9 cellular contexts compared by ENCODE assay signal in genomic region chr15:60795889-60796288, GRCh38.
DNase-seq lines count a peak whose midpoint lies in the region; ATAC-seq and TF ChIP-seq lines count a peak whose summit lies in the region.
"Had no signal": no experiment of that assay in that cellular context is flagged by ENCODE, and none has a peak within 500 bp of the region (broad histone marks: within the 10 kb centered on the region; RNA-seq: fewer than 3 reads in every experiment).

No MANE protein-coding gene starts in this region.

- no peak for TF ChIP-seq EP300 in SK-N-SH (IDR thresholded peaks at IDR 0.05; ENCODE audit: borderline replicate concordance in 1 of 2, low read depth in 1 of 2, low read length in 1 of 2)

- H3K27me3 ChIP-seq in effector memory CD4-positive, alpha-beta T cell (replicated peaks; ENCODE audit: control insufficient read depth, insufficient read depth, low read length, poor library complexity, severe bottlenecking), result no peaks in the 10 kb centered on the region
- H3K27me3 ChIP-seq in prostate gland (replicated peaks; ENCODE audit: insufficient read depth) (no peaks in the 10 kb centered on the region), SK-N-SH (ENCODE audit: insufficient read depth) (no peaks in the 10 kb centered on the region)

- H3K4me2 ChIP-seq in SK-N-SH, result no peak overlapping the region

- ATAC-seq in GM18520 (IDR thresholded peaks at IDR 0.05; ENCODE audit: unreplicated experiment) (peak; percentile 85), GM21381 (IDR thresholded peaks at IDR 0.05; ENCODE audit: unreplicated experiment) (peak; percentile 93), HG03196 (IDR thresholded peaks at IDR 0.05; ENCODE audit: unreplicated experiment) (peak; percentile 87)

- H3K79me2 ChIP-seq in SK-N-SH (ENCODE audit: insufficient read depth), result no peaks in the 10 kb centered on the region

- WGBS in prostate gland, result 95% methylated on average over 4 of the region's 4 CpGs
- 36% methylated on average over 4 of the region's 4 CpGs for WGBS in SK-N-SH (ENCODE audit: low lambda C conversion rate)

- no peaks in the 10 kb centered on the region for H4K20me1 ChIP-seq in SK-N-SH (ENCODE audit: insufficient read depth)

- no peak overlapping the region for H3K4me3 ChIP-seq in effector memory CD4-positive, alpha-beta T cell (ENCODE audit: insufficient read depth, low read depth, low read length, poor library complexity, severe bottlenecking)
- no peak overlapping the region for H3K4me3 ChIP-seq in prostate gland
- no peak overlapping the region for H3K4me3 ChIP-seq in SK-N-SH (ENCODE audit: low read depth in 2 of 2, low read length in 1 of 2)

- intact Hi-C loops in prostate gland (cut with DNase I), result no loop called here

- no peaks in the 10 kb centered on the region for H3K9me3 ChIP-seq in effector memory CD4-positive, alpha-beta T cell (ENCODE audit: control insufficient read depth, low read length)
- H3K9me3 ChIP-seq in prostate gland (no peaks in the 10 kb centered on the region), SK-N-SH (peaks cover 4% of the 10 kb centered on the region; the same call in 1 of the 2 replicates)

- no peak for TF ChIP-seq CTCF in prostate gland (IDR thresholded peaks at IDR 0.05)
- no peak for TF ChIP-seq CTCF in SK-N-SH (IDR thresholded peaks at IDR 0.05)

- H2AFZ ChIP-seq in SK-N-SH (ENCODE audit: low read depth), result no peak overlapping the region

- no peak for TF ChIP-seq POLR2A in prostate gland (IDR thresholded peaks at IDR 0.05)

- CTCF ChIA-PET in SK-N-SH (lab: Yijun Ruan, JAX), result interaction anchor here (0.9 to 1.1 kb wide), 2 partner anchors 9 to 11 kb away, joined by 3 read pairs; no protein-coding TSS in a partner anchor

- H3K4me1 ChIP-seq in effector memory CD4-positive, alpha-beta T cell (ENCODE audit: control insufficient read depth, insufficient read depth, low read length, poor library complexity, severe bottlenecking), result peaks cover 49% of the 10 kb centered on the region
- H3K4me1 ChIP-seq in prostate gland (replicated peaks) (no peaks in the 10 kb centered on the region), SK-N-SH (ENCODE audit: control insufficient read depth in 1 of 2, insufficient read depth in 2 of 2, low read depth in 1 of 2, low read length in 1 of 2) (peaks cover 0 to 2% of the 10 kb centered on the region in 2 experiments; a peak in 1 of 4 replicates)

- H3K9me2 ChIP-seq in SK-N-SH, result no peaks in the 10 kb centered on the region

- POLR2A ChIA-PET in SK-N-SH (lab: Yijun Ruan, JAX), result no interaction called here

- no peaks in the 10 kb centered on the region for H3F3A ChIP-seq in SK-N-SH (replicated peaks; ENCODE audit: insufficient read depth)

- H3K27ac ChIP-seq in effector memory CD4-positive, alpha-beta T cell (ENCODE audit: insufficient read depth, low read length, poor library complexity, severe bottlenecking), result peak overlapping the region; percentile 47
- H3K27ac ChIP-seq in prostate gland (no peak overlapping the region), SK-N-SH (ENCODE audit: low read depth in 2 of 2, low read length in 1 of 2) (no peak overlapping the region)

- H3K9ac ChIP-seq in SK-N-SH, result no peak overlapping the region

- no peaks in the 10 kb centered on the region for H3K36me3 ChIP-seq in effector memory CD4-positive, alpha-beta T cell (ENCODE audit: control insufficient read depth, insufficient read depth, low read length)
- no peaks in the 10 kb centered on the region for H3K36me3 ChIP-seq in prostate gland
- H3K36me3 ChIP-seq in SK-N-SH (replicated peaks in 1 of 2; ENCODE audit: control insufficient read depth in 1 of 2, insufficient read depth in 2 of 2, low read length in 1 of 2), result no peaks in the 10 kb centered on the region

- no peak for TF ChIP-seq RAD21 in SK-N-SH (IDR thresholded peaks at IDR 0.05; ENCODE audit: low read length)

- no peak for DNase-seq in effector memory CD4-positive, alpha-beta T cell
- DNase-seq in NCI-H2196 (lab: John Stamatoyannopoulos, UW; ENCODE audit: unreplicated experiment), result no peak
- DNase-seq in NCI-H2081 treated with DMSO at 0.1 percent for 48 hours (lab: John Stamatoyannopoulos, UW), result no peak
- no peak for DNase-seq in prostate gland (ENCODE audit: low spot score)
- no peak for DNase-seq in SK-N-SH
- DNase-seq: NCI-H2081 had no signal

TF ChIP-seq in SK-N-SH, 30 proteins besides CTCF, POLR2A, EP300 and RAD21:
- TF ChIP-seq PBX3 (IDR thresholded peaks at IDR 0.05), result no peak
- no peak for TF ChIP-seq POLR2AphosphoS5 (IDR thresholded peaks at IDR 0.05; ENCODE audit: low read depth, low read length)
- no peak for TF ChIP-seq FOSL2 (IDR thresholded peaks at IDR 0.05; ENCODE audit: borderline replicate concordance, low read depth)
- TF ChIP-seq FOXJ3 (CRISPR knock-in tag; IDR thresholded peaks at IDR 0.05), result no peak
- no peak for TF ChIP-seq MXI1 (IDR thresholded peaks at IDR 0.05; ENCODE audit: low read depth, low read length)
- TF ChIP-seq EZH2phosphoT487 (IDR thresholded peaks at IDR 0.05; ENCODE audit: borderline replicate concordance, low read depth), result no peak
- no peak for TF ChIP-seq ZBTB33 (IDR thresholded peaks at IDR 0.05; ENCODE audit: borderline replicate concordance, low read depth)
- no peak for TF ChIP-seq USF2 (IDR thresholded peaks at IDR 0.05; ENCODE audit: borderline replicate concordance, low read depth, low read length)
